In the genomic region with DNA sequence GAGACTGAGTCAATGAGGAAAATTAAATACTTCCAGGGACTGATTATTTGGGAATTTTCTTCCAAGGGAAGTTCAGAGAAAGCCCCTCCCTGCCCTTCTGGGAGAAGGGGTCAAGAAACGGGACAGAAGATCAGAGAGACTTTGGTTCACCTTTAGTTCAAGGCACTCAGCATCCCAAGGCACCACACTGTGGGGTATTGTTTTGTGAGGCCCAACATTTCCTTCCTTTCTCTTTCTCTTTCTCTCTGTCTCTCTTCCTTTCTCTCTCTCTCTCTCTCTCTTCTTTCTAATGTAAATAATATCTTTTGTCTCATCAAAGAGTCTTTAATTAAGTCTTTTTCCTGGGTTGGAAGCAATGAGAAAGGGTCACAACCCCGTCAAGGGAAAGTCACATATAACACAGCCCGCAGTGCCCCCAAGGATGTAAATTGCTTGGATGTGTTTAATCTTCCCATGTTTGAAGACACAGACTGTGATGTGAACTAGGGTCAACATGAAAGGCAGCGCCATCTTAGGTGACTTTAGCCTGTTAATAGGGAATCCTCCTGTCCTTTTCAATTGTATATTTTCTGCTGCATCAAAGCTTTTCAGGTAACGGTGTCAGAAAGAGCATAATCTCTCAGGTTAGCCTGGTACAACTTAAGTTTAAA, we compare ENCODE assay signal across 16 cellular contexts.
"Had no signal": no experiment of that assay in that cellular context is flagged by ENCODE, and none has a peak within 500 bp of the region (broad histone marks: within the 10 kb centered on the region; RNA-seq: fewer than 3 reads in every experiment).

No MANE protein-coding gene starts in this region.

- H3K9me3 ChIP-seq: ascending aorta, breast epithelium, ovary, testis had no signal

- H3K4me1 ChIP-seq: ascending aorta, breast epithelium, sigmoid colon, stomach, testis had no signal

- H3K27ac ChIP-seq: ascending aorta, breast epithelium, ovary, sigmoid colon, stomach, testis had no signal

- DNase-seq: activated CD4-positive, alpha-beta T cell treated with anti-CD3 and anti-CD28 coated beads for 1 hour; activated CD4-positive, alpha-beta T cell treated with anti-CD3 and anti-CD28 coated beads, Interleukin-2, amount 50 U/mL, for 48 hours; activated naive CD4-positive, alpha-beta T cell treated with anti-CD3 and anti-CD28 coated beads for 36 hours; cerebellar nuclear complex; effector memory CD4-positive, alpha-beta T cell; foreskin melanocyte; left ventricle myocardium superior; ovary; sigmoid colon; stimulated activated CD4-positive, alpha-beta T cell treated with anti-CD3 and anti-CD28 coated beads, Interleukin-1b, Interleukin-23, amount 100 ng/mL, for 48 hours; stomach; T-cell; T-helper 9 cell; testis had no signal

- ATAC-seq: left ventricle myocardium superior, T-cell had no signal

- H3K36me3 ChIP-seq: ascending aorta, breast epithelium, ovary, sigmoid colon, stomach had no signal

- H3K27me3 ChIP-seq: ascending aorta, breast epithelium, ovary, sigmoid colon, stomach, testis had no signal

- H3K4me3 ChIP-seq: ascending aorta, breast epithelium, ovary, sigmoid colon, stomach, testis had no signal
